23 cellular contexts compared by ENCODE assay signal in the genomic region with DNA sequence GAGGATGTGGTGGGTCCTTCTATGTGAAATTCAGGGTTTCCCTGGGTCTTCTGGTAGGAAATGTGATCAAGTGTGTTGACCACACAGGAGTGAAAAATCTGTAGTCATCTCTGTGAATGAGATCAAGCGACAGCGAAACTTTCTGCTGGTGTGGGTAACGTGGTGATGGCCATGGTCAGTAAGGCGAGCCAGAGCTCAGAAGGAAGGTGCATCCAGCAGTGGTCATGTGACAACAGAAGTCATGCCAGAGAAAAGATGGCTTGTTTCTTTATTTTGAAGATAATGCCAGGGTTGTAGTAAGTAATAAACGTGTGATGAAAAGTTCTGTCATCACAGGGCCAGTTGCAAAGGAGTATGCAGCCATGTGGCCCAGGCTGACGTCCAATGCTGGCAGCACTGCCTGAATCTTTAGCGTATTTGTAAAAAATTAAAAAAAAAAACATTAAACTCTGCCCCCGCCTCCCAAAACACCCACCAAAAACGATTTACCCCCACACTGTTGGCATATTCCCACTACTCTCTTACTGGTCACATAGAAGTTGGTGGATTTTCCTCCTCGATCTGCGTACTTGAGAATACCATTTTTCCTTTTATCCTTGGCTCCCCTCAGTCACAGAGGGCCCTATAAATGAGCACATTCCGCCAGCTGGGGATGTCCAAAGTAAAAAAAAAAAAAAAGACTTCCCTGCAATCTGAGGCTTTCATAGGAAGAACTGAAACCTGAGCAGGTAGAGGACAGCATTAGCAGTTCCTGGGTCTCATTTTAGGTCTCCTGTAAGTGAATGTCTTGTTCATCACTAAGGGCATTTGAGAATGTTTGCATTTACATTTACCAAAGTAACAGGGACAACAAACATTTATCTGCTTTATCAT.
A peak's percentile ranks its signal among the peaks of the same experiment; 100 is the strongest.
DNase-seq lines count a peak whose midpoint lies in the region; ATAC-seq and TF ChIP-seq lines count a peak whose summit lies in the region.
"Had no signal": no experiment of that assay in that cellular context is flagged by ENCODE, and none has a peak within 500 bp of the region (broad histone marks: within the 10 kb centered on the region; RNA-seq: fewer than 3 reads in every experiment).

No MANE protein-coding gene starts in this region.

- no peak overlapping the region for H3K9ac ChIP-seq in HUES48 (ENCODE audit: low read depth, low read length)

- H3K9me3 Mint-ChIP-seq in neural crest cell: no peaks in the 10 kb centered on the region
- H3K9me3 Mint-ChIP-seq: activated CD4-positive, alpha-beta T cell treated with anti-CD3 and anti-CD28 coated beads, Interleukin-2, amount 10 ng/mL, durations not matched to agents 24 days and 14 days; activated naive CD8-positive, alpha-beta T cell treated with anti-CD3 and anti-CD28 coated beads for 36 hours had no signal

- H3K27ac Mint-ChIP-seq in neural crest cell (ENCODE audit: unreplicated experiment): peak overlapping the region; percentile 72
- H3K27ac Mint-ChIP-seq: activated CD4-positive, alpha-beta T cell treated with anti-CD3 and anti-CD28 coated beads, Interleukin-2, amount 10 ng/mL, durations not matched to agents 24 days and 14 days; activated naive CD8-positive, alpha-beta T cell treated with anti-CD3 and anti-CD28 coated beads for 36 hours; nephron; progenitor cell of endocrine pancreas; T-cell had no signal

- H3K36me3 ChIP-seq in HUES48 (ENCODE audit: control insufficient read depth, insufficient read depth, low read length): no peaks in the 10 kb centered on the region
- no peaks in the 10 kb centered on the region for H3K36me3 ChIP-seq in heart left ventricle
- H3K36me3 ChIP-seq: brain microvascular endothelial cell, thyroid gland had no signal

- no peak overlapping the region for H3K4me3 Mint-ChIP-seq in neural crest cell
- H3K4me3 Mint-ChIP-seq: activated CD4-positive, alpha-beta T cell treated with anti-CD3 and anti-CD28 coated beads, Interleukin-2, amount 10 ng/mL, durations not matched to agents 24 days and 14 days; activated naive CD8-positive, alpha-beta T cell treated with anti-CD3 and anti-CD28 coated beads for 36 hours; nephron; T-cell had no signal

- peaks cover 31% of the 10 kb centered on the region for H3K4me1 Mint-ChIP-seq in neural crest cell
- H3K4me1 Mint-ChIP-seq: activated CD4-positive, alpha-beta T cell treated with anti-CD3 and anti-CD28 coated beads, Interleukin-2, amount 10 ng/mL, durations not matched to agents 24 days and 14 days; activated naive CD8-positive, alpha-beta T cell treated with anti-CD3 and anti-CD28 coated beads for 36 hours; T-cell had no signal

- H3K4me3 ChIP-seq in HUES48 (ENCODE audit: low read depth, low read length): no peak overlapping the region
- no peak overlapping the region for H3K4me3 ChIP-seq in heart left ventricle
- H3K4me3 ChIP-seq: skin epidermis, thyroid gland had no signal

- DNase-seq in RPMI8226 (peak; percentile 2), heart left ventricle (peak in 1 of 5 donors; percentile 50), neural crest cell (ENCODE audit: low read depth, low spot score) (no peak), amygdala (lab: John Stamatoyannopoulos, UW) (no peak)
- no peak for DNase-seq in activated CD4-positive, alpha-beta T cell treated with anti-CD3 and anti-CD28 coated beads for 4 hours
- DNase-seq: activated CD4-positive, alpha-beta T cell treated with anti-CD3 and anti-CD28 coated beads, Interleukin-2, amount 10 ng/mL, durations not matched to agents 24 days and 14 days; activated naive CD8-positive, alpha-beta T cell treated with anti-CD3 and anti-CD28 coated beads for 36 hours; brain microvascular endothelial cell; H7; hippocampal formation; midbrain; NCI-H1092 treated with DMSO at 0.1 percent for 48 hours; NCI-H524 treated with DMSO at 0.1 percent for 48 hours; SIG-M5; stimulated activated CD4-positive, alpha-beta T cell treated with anti-CD3 and anti-CD28 coated beads, Interleukin-2, amount 100 ng/mL, for 24 hours; stimulated activated naive CD4-positive, alpha-beta T cell treated with Interleukin-2 at 50 U/mL for 16 hours; T-cell; thyroid gland had no signal

- H3K4me1 ChIP-seq in HUES48 (ENCODE audit: control insufficient read depth, insufficient read depth, low read length) (peaks cover 36% of the 10 kb centered on the region), heart left ventricle (peaks cover 0 to 19% (median 6%) of the 10 kb centered on the region in 12 donors)
- H3K4me1 ChIP-seq: thyroid gland had no signal

- TF ChIP-seq POLR2A in heart left ventricle (IDR thresholded peaks at IDR 0.05): no peak

- H3K27ac ChIP-seq in HUES48 (ENCODE audit: low read depth, low read length) (peak overlapping the region; percentile 65), heart left ventricle (peak overlapping the region in 1 of 12 donors; percentile 13)
- H3K27ac ChIP-seq: brain microvascular endothelial cell, thyroid gland had no signal

- H3K36me3 Mint-ChIP-seq in neural crest cell (ENCODE audit: low read depth): no peaks in the 10 kb centered on the region
- H3K36me3 Mint-ChIP-seq: activated naive CD8-positive, alpha-beta T cell treated with anti-CD3 and anti-CD28 coated beads for 36 hours; T-cell had no signal

- intact Hi-C loops in heart left ventricle (cut with DNase I): no loop called here

- H3K9me3 ChIP-seq in HUES48 (ENCODE audit: control insufficient read depth, insufficient read depth, low read length) (no peaks in the 10 kb centered on the region), heart left ventricle (no peaks in the 10 kb centered on the region)
- H3K9me3 ChIP-seq: thyroid gland had no signal

- TF ChIP-seq CTCF in heart left ventricle (IDR thresholded peaks at IDR 0.05): no peak
- no peak for TF ChIP-seq CTCF in neural crest cell (conservative IDR thresholded peaks at IDR 0.05)

- WGBS in heart left ventricle, 4 donors: 49 to 57% (median 54%) methylated on average over 12 of the region's 12 CpGs

- H3K27me3 ChIP-seq in HUES48 (ENCODE audit: control insufficient read depth, insufficient read depth, low read length): no peaks in the 10 kb centered on the region
- H3K27me3 ChIP-seq in heart left ventricle: peaks cover 0 to 6% (median 0%) of the 10 kb centered on the region in 9 donors
- H3K27me3 ChIP-seq: brain microvascular endothelial cell, thyroid gland had no signal

- ATAC-seq in heart left ventricle: peak in 3 of 4 donors; percentile 49 to 57 (median 51)
- no peak for ATAC-seq in GM21381 (IDR thresholded peaks at IDR 0.05; ENCODE audit: unreplicated experiment)
- ATAC-seq: T-cell had no signal

- H3K27me3 Mint-ChIP-seq in neural crest cell (ENCODE audit: low read depth): peaks cover 22% of the 10 kb centered on the region
